14 cellular contexts compared by ENCODE assay signal in the genomic region with DNA sequence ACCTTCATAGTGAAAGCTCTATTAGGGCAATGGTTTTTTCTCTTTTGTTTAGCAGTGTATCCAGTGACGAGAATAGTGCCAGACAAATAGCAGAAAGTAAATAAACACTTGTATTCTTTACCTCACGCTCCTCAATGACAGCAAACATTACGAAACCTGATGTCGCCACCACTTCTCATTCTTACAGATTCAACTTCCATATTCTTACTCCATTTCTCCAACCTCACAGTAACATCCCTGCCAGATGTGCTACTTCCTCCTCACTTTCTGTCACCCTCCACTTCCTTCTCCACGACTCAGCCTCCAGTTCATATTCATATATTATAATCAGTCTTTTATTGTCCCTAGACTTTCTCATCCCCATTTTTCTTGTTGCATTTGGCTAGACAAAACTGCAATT.
"Had no signal": no experiment of that assay in that cellular context is flagged by ENCODE, and none has a peak within 500 bp of the region (broad histone marks: within the 10 kb centered on the region; RNA-seq: fewer than 3 reads in every experiment).

No MANE protein-coding gene starts in this region.

- H3K36me3 Mint-ChIP-seq: naive thymus-derived CD4-positive, alpha-beta T cell had no signal

- H3K27me3 Mint-ChIP-seq: activated CD8-positive, alpha-beta T cell treated with anti-CD3 and anti-CD28 coated beads for 36 hours; naive thymus-derived CD4-positive, alpha-beta T cell; stimulated activated naive CD8-positive, alpha-beta T cell treated with anti-CD3 and anti-CD28 coated beads, Interleukin-15, Interleukin-2, amounts not matched to agents 100 ng/mL and 50 ng/mL, for 24 hours had no signal

- H3K27ac Mint-ChIP-seq: activated CD8-positive, alpha-beta T cell treated with anti-CD3 and anti-CD28 coated beads for 36 hours; naive thymus-derived CD4-positive, alpha-beta T cell; stimulated activated naive CD8-positive, alpha-beta T cell treated with anti-CD3 and anti-CD28 coated beads, Interleukin-15, Interleukin-2, amounts not matched to agents 100 ng/mL and 50 ng/mL, for 24 hours; WTC11 had no signal

- H3K4me3 Mint-ChIP-seq: activated CD8-positive, alpha-beta T cell treated with anti-CD3 and anti-CD28 coated beads for 36 hours; activated T-cell treated with anti-CD3 and anti-CD28 coated beads, Interleukin-2, amount 50 U/mL, for 4 hours; naive thymus-derived CD4-positive, alpha-beta T cell; stimulated activated naive CD8-positive, alpha-beta T cell treated with anti-CD3 and anti-CD28 coated beads, Interleukin-15, Interleukin-2, amounts not matched to agents 100 ng/mL and 50 ng/mL, for 24 hours; WTC11 had no signal

- DNase-seq: activated CD4-positive, alpha-beta T cell treated with anti-CD3 and anti-CD28 coated beads for 4 hours; activated CD8-positive, alpha-beta T cell treated with anti-CD3 and anti-CD28 coated beads for 36 hours; activated effector memory CD4-positive, alpha-beta T cell treated with Interleukin-2 at 50 U/mL for 16 hours; activated naive CD4-positive, alpha-beta T cell treated with anti-CD3 and anti-CD28 coated beads, Interleukin-2, amount 50 U/mL, for 16 hours; activated T-cell treated with anti-CD3 and anti-CD28 coated beads, Interleukin-2, amount 50 U/mL, for 4 hours; islet precursor cell; mammary epithelial cell; mucosa of descending colon; naive thymus-derived CD4-positive, alpha-beta T cell; sigmoid colon; spleen; trophoblast cell had no signal

- H3K4me1 Mint-ChIP-seq: naive thymus-derived CD4-positive, alpha-beta T cell had no signal
